In genomic region chr5:132065351-132065937, GRCh38 we compare ENCODE assay signal across 8 cellular contexts. TPM values are rescaled to one million over a fixed set of nuclear protein-coding genes. Genes with fewer than 3 reads are reported as not detected.
DNase-seq lines count a peak whose midpoint lies in the region; ATAC-seq and TF ChIP-seq lines count a peak whose summit lies in the region.

No MANE protein-coding gene starts in this region.

- in situ Hi-C loops in Panc1 (cut with HindIII; ENCODE audit: low pct_unique_long_range_greater_than_20kb, low sequenced_read_pairs): no loop called here

- intact Hi-C loops in Panc1 (cut with micrococcal nuclease; ENCODE audit: unreplicated experiment): loop anchor here (2.0 to 10.0 kb wide), 3 partner anchors 69 to 429 kb away; partner anchors contain the start of gene IRF1
- intact Hi-C loops in activated naive CD4-positive, alpha-beta T cell treated with anti-CD3 and anti-CD28 coated beads for 36 hours (cut with micrococcal nuclease): loop anchor here (1.0 to 2.0 kb wide), 5 partner anchors 34 to 320 kb away; no protein-coding TSS in a partner anchor

- 43% methylated on average over 4 of the region's 4 CpGs for WGBS in smooth muscle cell (ENCODE audit: low lambda C conversion rate)

- no peaks in the 10 kb centered on the region for H3K79me2 ChIP-seq in smooth muscle cell (ENCODE audit: low read depth)

- CTCF ChIA-PET in Panc1 (lab: Charles Lee): interaction anchor here (0.6 kb wide), 1 partner anchor 251 kb away, joined by 5 read pairs; no protein-coding TSS in a partner anchor
- CTCF ChIA-PET in activated naive CD4-positive, alpha-beta T cell treated with anti-CD3 and anti-CD28 coated beads for 36 hours (lab: Charles Lee): interaction anchor here (0.5 to 4.8 kb wide), 20 partner anchors 10 to 476 kb away, joined by 3 to 30 read pairs (median 4); partner anchors contain the start of gene P4HA2

- peak; percentile 3 for TF ChIP-seq CTCF in Panc1 (IDR thresholded peaks at IDR 0.05)
- TF ChIP-seq CTCF in cardiac muscle cell (IDR thresholded peaks at IDR 0.05; ENCODE audit: low read depth, low read length): peak; percentile 64
- peak; percentile 70 for TF ChIP-seq CTCF in smooth muscle cell (IDR thresholded peaks at IDR 0.05; ENCODE audit: borderline replicate concordance, insufficient read depth, poor library complexity, severe bottlenecking)

- H3K9me3 ChIP-seq in Panc1 (ENCODE audit: control insufficient read depth, insufficient read depth, low read depth, low read length) (no peaks in the 10 kb centered on the region), cardiac muscle cell (ENCODE audit: low read depth) (no peaks in the 10 kb centered on the region), smooth muscle cell (replicated peaks; ENCODE audit: low read depth) (no peaks in the 10 kb centered on the region)

- H3K9me3 Mint-ChIP-seq in activated naive CD4-positive, alpha-beta T cell treated with anti-CD3 and anti-CD28 coated beads for 36 hours: no peaks in the 10 kb centered on the region

- no peaks in the 10 kb centered on the region for H3K27me3 ChIP-seq in Panc1 (ENCODE audit: control insufficient read depth, insufficient read depth, low read length)
- H3K27me3 ChIP-seq in cardiac muscle cell: no peaks in the 10 kb centered on the region
- H3K27me3 ChIP-seq in smooth muscle cell (ENCODE audit: low read depth): no peaks in the 10 kb centered on the region

- no peaks in the 10 kb centered on the region for H3K4me1 ChIP-seq in Panc1 (ENCODE audit: control insufficient read depth, insufficient read depth, low read length)
- no peaks in the 10 kb centered on the region for H3K4me1 ChIP-seq in cardiac muscle cell (ENCODE audit: low read depth)
- no peaks in the 10 kb centered on the region for H3K4me1 ChIP-seq in smooth muscle cell (ENCODE audit: low read depth)

- no peaks in the 10 kb centered on the region for H3K27me3 Mint-ChIP-seq in activated naive CD4-positive, alpha-beta T cell treated with anti-CD3 and anti-CD28 coated beads for 36 hours (ENCODE audit: low read depth)

- no peaks in the 10 kb centered on the region for H3F3A ChIP-seq in smooth muscle cell (ENCODE audit: low read depth)

- no peaks in the 10 kb centered on the region for H4K20me1 ChIP-seq in smooth muscle cell (ENCODE audit: low read depth)

- H3K4me1 Mint-ChIP-seq in activated naive CD4-positive, alpha-beta T cell treated with anti-CD3 and anti-CD28 coated beads for 36 hours (ENCODE audit: low read depth): peaks cover 13% of the 10 kb centered on the region

- no peaks in the 10 kb centered on the region for H3K36me3 ChIP-seq in Panc1 (ENCODE audit: control insufficient read depth, insufficient read depth, low read length)
- H3K36me3 ChIP-seq in cardiac muscle cell: no peaks in the 10 kb centered on the region
- no peaks in the 10 kb centered on the region for H3K36me3 ChIP-seq in smooth muscle cell (ENCODE audit: low read depth)

- H3K4me3 ChIP-seq in Panc1 (ENCODE audit: low read depth in 2 of 2, low read length in 2 of 2) (no peak overlapping the region), cardiac muscle cell (no peak overlapping the region), smooth muscle cell (no peak overlapping the region)

- H3K27ac Mint-ChIP-seq in activated naive CD4-positive, alpha-beta T cell treated with anti-CD3 and anti-CD28 coated beads for 36 hours: no peak overlapping the region

- H3K4me2 ChIP-seq in smooth muscle cell: no peak overlapping the region

- H3K4me3 Mint-ChIP-seq in activated naive CD4-positive, alpha-beta T cell treated with anti-CD3 and anti-CD28 coated beads for 36 hours: no peak overlapping the region

- no peaks in the 10 kb centered on the region for H3K36me3 Mint-ChIP-seq in activated naive CD4-positive, alpha-beta T cell treated with anti-CD3 and anti-CD28 coated beads for 36 hours (ENCODE audit: low read depth)

- DNase-seq in NCI-H2227 (lab: John Stamatoyannopoulos, UW; ENCODE audit: unreplicated experiment): peak; percentile 41
- no peak for DNase-seq in NCI-H2227 treated with DMSO at 0.1 percent for 48 hours (lab: John Stamatoyannopoulos, UW)
- peak; percentile 91 for DNase-seq in HT-29 (ENCODE audit: low spot score)
- DNase-seq in Panc1 (ENCODE audit: low read depth, low spot score): no peak
- DNase-seq in activated naive CD4-positive, alpha-beta T cell treated with anti-CD3 and anti-CD28 coated beads for 36 hours: peak; percentile 72
- peak; percentile 74 to 79 for DNase-seq in cardiac muscle cell (ENCODE audit: low read depth in 1 of 2, low spot score in 1 of 2)
- no peak for DNase-seq in smooth muscle cell (lab: John Stamatoyannopoulos, UW; ENCODE audit: unreplicated experiment)

- no peak overlapping the region for H3K9ac ChIP-seq in smooth muscle cell (ENCODE audit: low read depth)

- H3K27ac ChIP-seq in Panc1 (ENCODE audit: low read length) (no peak overlapping the region), cardiac muscle cell (no peak overlapping the region), smooth muscle cell (ENCODE audit: low read depth) (no peak overlapping the region)

- H2AFZ ChIP-seq in smooth muscle cell (ENCODE audit: low read depth): no peak overlapping the region

- ATAC-seq in Panc1 (peak; percentile 87), GM19397 (IDR thresholded peaks at IDR 0.05; ENCODE audit: unreplicated experiment) (no peak)

- POLR2A ChIA-PET in Panc1 (lab: Charles Lee): no interaction called here

- no TSS peak for BruUV-seq in Panc1 (replicated peaks; lab: Mats Ljungman, UMichigan)

RNA-seq across cellular contexts. Expression of gene IL3, which starts 5.0 kb away (rescaled TPM):
- not detected in 2 replicates for total RNA-seq in HT-29 (2014; rRNA removed; shearing (Covaris generic))
- not detected for total RNA-seq in Panc1 (2021; ENCODE audit: unreplicated experiment)
- polyA plus RNA-seq in Panc1 (2012; ENCODE audit: insufficient read length): not detected
- total RNA-seq in activated naive CD4-positive, alpha-beta T cell treated with anti-CD3 and anti-CD28 coated beads for 36 hours: not detected
- not detected in 2 replicates for total RNA-seq in cardiac muscle cell
- not detected in 2 replicates for polyA plus RNA-seq in cardiac muscle cell
- total RNA-seq in smooth muscle cell: not detected in 2 replicates
- polyA plus RNA-seq in smooth muscle cell: not detected in 2 replicates

RNA-seq across cellular contexts. Expression of gene CSF2, which starts 8.1 kb away (rescaled TPM):
- total RNA-seq in HT-29 (2014; rRNA removed; shearing (Covaris generic)): 1.8 and 3.4 TPM in 2 replicates
- total RNA-seq in Panc1 (2021; ENCODE audit: unreplicated experiment): not detected
- not detected for polyA plus RNA-seq in Panc1 (2012; ENCODE audit: insufficient read length)
- total RNA-seq in activated naive CD4-positive, alpha-beta T cell treated with anti-CD3 and anti-CD28 coated beads for 36 hours: under 1 TPM in 1 of 2 experiments, not detected in 1; 0.30 TPM
- total RNA-seq in cardiac muscle cell: not detected in 2 replicates
- not detected in 2 replicates for polyA plus RNA-seq in cardiac muscle cell
- total RNA-seq in smooth muscle cell: not detected in 2 replicates
- not detected in 2 replicates for polyA plus RNA-seq in smooth muscle cell

RNA-seq across cellular contexts. Expression of gene ACSL6, which starts 54.0 kb away (rescaled TPM):
- not detected in 2 replicates for total RNA-seq in HT-29 (2014; rRNA removed; shearing (Covaris generic))
- 0.18 TPM for total RNA-seq in Panc1 (2021; ENCODE audit: unreplicated experiment)
- 0.34 TPM for polyA plus RNA-seq in Panc1 (2012; ENCODE audit: insufficient read length)
- total RNA-seq in activated naive CD4-positive, alpha-beta T cell treated with anti-CD3 and anti-CD28 coated beads for 36 hours: 1 to 10 TPM; 1.2 to 2.4 TPM
- 0.18 and 0.56 TPM in 2 replicates for total RNA-seq in cardiac muscle cell
- polyA plus RNA-seq in cardiac muscle cell: 0.48 TPM in 1 of 2 replicates, not detected in the other
- total RNA-seq in smooth muscle cell: not detected in 2 replicates
- not detected in 2 replicates for polyA plus RNA-seq in smooth muscle cell

Comparison
In these comparisons a context has a peak if more than half of its experiments do, and no peak if none do; other contexts are left out.
1. DNase-seq: peak in NCI-H2227 (single experiment), HT-29 (single experiment), activated naive CD4-positive, alpha-beta T cell treated with anti-CD3 and anti-CD28 coated beads for 36 hours (single experiment) and cardiac muscle cell (2 of 2); none in NCI-H2227 treated with DMSO at 0.1 percent for 48 hours (single experiment), Panc1 (single experiment) and smooth muscle cell (single experiment).
2. CTCF ChIP-seq: peak in every context shown above with its lines; median percentile 70 in smooth muscle cell; 64 in cardiac muscle cell; 3 in Panc1.